ENCODE assay signal across 17 cellular contexts in the genomic region with DNA sequence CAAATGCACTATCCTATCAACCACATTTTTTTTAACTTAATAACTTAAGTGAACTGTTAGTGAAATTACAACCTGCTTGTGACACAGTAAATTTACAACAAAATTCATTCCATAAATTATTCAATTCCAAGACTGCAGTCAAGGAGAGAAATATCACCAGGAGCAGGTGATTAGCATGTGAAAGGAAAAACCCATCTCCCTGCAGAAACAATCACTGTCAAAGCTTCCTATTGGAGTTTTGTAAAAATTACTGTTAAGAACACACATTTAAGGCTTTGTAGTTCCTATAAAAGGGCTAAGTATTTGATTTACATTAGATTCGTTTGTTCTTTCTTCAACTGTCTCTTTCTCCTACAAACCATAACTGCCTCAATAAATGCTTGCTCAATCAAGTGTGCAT.
"Had no signal": no experiment of that assay in that cellular context is flagged by ENCODE, and none has a peak within 500 bp of the region (broad histone marks: within the 10 kb centered on the region; RNA-seq: fewer than 3 reads in every experiment).

No MANE protein-coding gene starts in this region.

- DNase-seq: effector memory CD4-positive, alpha-beta T cell; esophagus squamous epithelium; foreskin fibroblast; left colon; left ventricle myocardium superior; mesenchymal stem cell; midbrain; posterior cingulate gyrus; sigmoid colon; stimulated activated CD4-positive, alpha-beta T cell treated with anti-CD3 and anti-CD28 coated beads, Interleukin-12 subunit alpha, Interleukin-12 subunit beta, amount 100 ng/mL, for 4 hours; stimulated activated naive CD4-positive, alpha-beta T cell treated with Interleukin-2 at 50 U/mL for 16 hours; trophoblast cell had no signal

- H3K36me3 ChIP-seq: esophagus squamous epithelium, gastroesophageal sphincter, right atrium auricular region, sigmoid colon had no signal

- H3K4me3 ChIP-seq: esophagus squamous epithelium, gastroesophageal sphincter, lung, right atrium auricular region, sigmoid colon, skin epidermis had no signal

- H3K27ac Mint-ChIP-seq: natural killer cell treated with Interleukin-12 subunit alpha and Interleukin-12 subunit beta and Interleukin-15 and Interleukin-18, amount 100 ng/mL, for 72 hours had no signal

- H3K27ac ChIP-seq: esophagus squamous epithelium, gastroesophageal sphincter, right atrium auricular region, sigmoid colon, skin epidermis had no signal

- H3K4me1 ChIP-seq: esophagus squamous epithelium, gastroesophageal sphincter, right atrium auricular region, sigmoid colon had no signal

- H3K4me3 Mint-ChIP-seq: natural killer cell treated with Interleukin-12 subunit alpha and Interleukin-12 subunit beta and Interleukin-15 and Interleukin-18, amount 100 ng/mL, for 72 hours had no signal

- H3K27me3 ChIP-seq: esophagus squamous epithelium, gastroesophageal sphincter, right atrium auricular region, sigmoid colon had no signal

- H3K9me3 Mint-ChIP-seq: natural killer cell treated with Interleukin-12 subunit alpha and Interleukin-12 subunit beta and Interleukin-15 and Interleukin-18, amount 100 ng/mL, for 72 hours had no signal

- H3K36me3 Mint-ChIP-seq: natural killer cell treated with Interleukin-12 subunit alpha and Interleukin-12 subunit beta and Interleukin-15 and Interleukin-18, amount 100 ng/mL, for 72 hours had no signal

- H3K9me3 ChIP-seq: esophagus squamous epithelium, gastroesophageal sphincter, right atrium auricular region, sigmoid colon had no signal
